ENCODE assay signal across 10 cellular contexts in genomic region chr7:76485822-76486601, GRCh38. TPM values are rescaled to one million over a fixed set of nuclear protein-coding genes. Genes with fewer than 3 reads are reported as not detected.
DNase-seq lines count a peak whose midpoint lies in the region; ATAC-seq and TF ChIP-seq lines count a peak whose summit lies in the region.
"Not testable (repeated sequence)": the region's sequence is repeated elsewhere in the genome, so short reads cannot be mapped to it uniquely, and the experiment has no call there.
"Had no signal": no experiment of that assay in that cellular context is flagged by ENCODE, and none has a peak within 500 bp of the region (broad histone marks: within the 10 kb centered on the region; RNA-seq: fewer than 3 reads in every experiment).

No MANE protein-coding gene starts in this region.

- not testable (repeated sequence) for H3K4me1 Mint-ChIP-seq in stimulated activated effector memory CD8-positive, alpha-beta T cell treated with anti-CD3 and anti-CD28 coated beads, Interleukin-12 subunit alpha, Interleukin-12 subunit beta, amount 100 ng/mL, for 72 hours

- H3K36me3 Mint-ChIP-seq in stimulated activated effector memory CD8-positive, alpha-beta T cell treated with anti-CD3 and anti-CD28 coated beads, Interleukin-12 subunit alpha, Interleukin-12 subunit beta, amount 100 ng/mL, for 72 hours = peaks cover 26% of the 10 kb centered on the region

- H3K27ac Mint-ChIP-seq in stimulated activated effector memory CD8-positive, alpha-beta T cell treated with anti-CD3 and anti-CD28 coated beads, Interleukin-12 subunit alpha, Interleukin-12 subunit beta, amount 100 ng/mL, for 72 hours = not testable (repeated sequence)

- not testable (repeated sequence) for DNase-seq in Right ventricle myocardium inferior (ENCODE audit: missing footprints)
- DNase-seq in stimulated activated effector memory CD8-positive, alpha-beta T cell treated with anti-CD3 and anti-CD28 coated beads, Interleukin-12 subunit alpha, Interleukin-12 subunit beta, amount 100 ng/mL, for 72 hours (ENCODE audit: low spot score in 2 of 2) = peak in 1 of 2 donors; percentile 45

- not testable (repeated sequence) for H3K4me3 Mint-ChIP-seq in stimulated activated effector memory CD8-positive, alpha-beta T cell treated with anti-CD3 and anti-CD28 coated beads, Interleukin-12 subunit alpha, Interleukin-12 subunit beta, amount 100 ng/mL, for 72 hours

- TF ChIP-seq POLR2A in GM18505 (IDR thresholded peaks at IDR 0.05; ENCODE audit: borderline replicate concordance, extremely low read depth, insufficient read depth, insufficient read length) = not testable (repeated sequence)

- peak; percentile 8 for ATAC-seq in GM18505 (IDR thresholded peaks at IDR 0.05; ENCODE audit: unreplicated experiment)
- ATAC-seq in GM19452 (IDR thresholded peaks at IDR 0.05; ENCODE audit: unreplicated experiment) = peak; percentile 4
- peak; percentile 12 for ATAC-seq in GM21737 (IDR thresholded peaks at IDR 0.05; ENCODE audit: unreplicated experiment)
- ATAC-seq in HG02981 (IDR thresholded peaks at IDR 0.05; ENCODE audit: unreplicated experiment) = peak; percentile 8
- peak; percentile 12 for ATAC-seq in HG03460 (IDR thresholded peaks at IDR 0.05; ENCODE audit: unreplicated experiment)
- peak; percentile 17 to 21 for ATAC-seq in activated CD4-positive, CD25-positive, alpha-beta regulatory T cell treated with anti-CD3 and anti-CD28 coated beads, Interleukin-2, amount 50 U/mL, for 24 hours
- ATAC-seq in Right ventricle myocardium inferior = peak; percentile 66
- peak; percentile 12 for ATAC-seq in stimulated activated effector memory CD8-positive, alpha-beta T cell treated with anti-CD3 and anti-CD28 coated beads, Interleukin-12 subunit alpha, Interleukin-12 subunit beta, amount 100 ng/mL, for 72 hours

- H3K9me3 Mint-ChIP-seq in stimulated activated effector memory CD8-positive, alpha-beta T cell treated with anti-CD3 and anti-CD28 coated beads, Interleukin-12 subunit alpha, Interleukin-12 subunit beta, amount 100 ng/mL, for 72 hours = not testable (repeated sequence)

- intact Hi-C loops in Right ventricle myocardium inferior (cut with DNase I) = not testable (repeated sequence)

RNA-seq across cellular contexts. Expression of gene UPK3B, which starts 24.3 kb away (rescaled TPM):
- 0.54 TPM for total RNA-seq in Right ventricle myocardium inferior
- total RNA-seq: skeletal muscle tissue had no signal

RNA-seq across cellular contexts. Expression of gene DTX2, which starts 24.5 kb away (rescaled TPM):
- total RNA-seq in Right ventricle myocardium inferior = 8.0 TPM

RNA-seq across cellular contexts. Expression of gene SPDYE16, which starts 57.1 kb away (rescaled TPM):
- total RNA-seq in Right ventricle myocardium inferior = not detected
- total RNA-seq: lung microvascular endothelial cell, skeletal muscle tissue had no signal

Comparison
In these comparisons a context has a peak if more than half of its experiments do, and no peak if none do; other contexts are left out.
1. ATAC-seq: peak in every context shown above with its lines; median percentile 66 in Right ventricle myocardium inferior; 19 in activated CD4-positive, CD25-positive, alpha-beta regulatory T cell treated with anti-CD3 and anti-CD28 coated beads, Interleukin-2, amount 50 U/mL, for 24 hours; 12 in GM21737; 12 in HG03460; 12 in stimulated activated effector memory CD8-positive, alpha-beta T cell treated with anti-CD3 and anti-CD28 coated beads, Interleukin-12 subunit alpha, Interleukin-12 subunit beta, amount 100 ng/mL, for 72 hours; 8 in GM18505; 8 in HG02981; 4 in GM19452.